ENCODE assay signal across 21 cellular contexts in genomic region chr10:368579-369255, GRCh38.
A peak's percentile ranks its signal among the peaks of the same experiment; 100 is the strongest.
DNase-seq lines count a peak whose midpoint lies in the region; ATAC-seq and TF ChIP-seq lines count a peak whose summit lies in the region.
"Had no signal": no experiment of that assay in that cellular context is flagged by ENCODE, and none has a peak within 500 bp of the region (broad histone marks: within the 10 kb centered on the region; RNA-seq: fewer than 3 reads in every experiment).

No MANE protein-coding gene starts in this region.

- H4K20me1 ChIP-seq in OCI-LY7 (ENCODE audit: insufficient read depth, low read length) = no peaks in the 10 kb centered on the region
- no peaks in the 10 kb centered on the region for H4K20me1 ChIP-seq in hepatocyte (ENCODE audit: insufficient read depth, poor library complexity, severe bottlenecking)

- 98% methylated on average over 18 of the region's 18 CpGs for WGBS in hepatocyte (ENCODE audit: low lambda C conversion rate, missing lambda C conversion rate)

- H3K4me3 ChIP-seq in HEK293 (ENCODE audit: low read depth, low read length) (no peak overlapping the region), OCI-LY7 (ENCODE audit: low read depth, low read length, poor library complexity, severe bottlenecking) (no peak overlapping the region), hepatocyte (no peak overlapping the region)
- H3K4me3 ChIP-seq: heart right ventricle had no signal

- no peaks in the 10 kb centered on the region for H3K79me2 ChIP-seq in OCI-LY7 (ENCODE audit: insufficient read depth, low read depth, low read length)
- no peaks in the 10 kb centered on the region for H3K79me2 ChIP-seq in hepatocyte

- 0 out of 2 replicates have a peak, but pooled peaks cover 2% of the 10 kb centered on the region for H3K4me1 ChIP-seq in HEK293 (ENCODE audit: control insufficient read depth, insufficient read depth, low read length)
- peaks cover 38% of the 10 kb centered on the region for H3K4me1 ChIP-seq in OCI-LY7 (ENCODE audit: insufficient read depth, low read length, poor library complexity, severe bottlenecking)
- peaks cover 46% of the 10 kb centered on the region for H3K4me1 ChIP-seq in hepatocyte (ENCODE audit: insufficient read depth)

- no peaks in the 10 kb centered on the region for H3K9me3 ChIP-seq in HEK293 (ENCODE audit: control insufficient read depth, insufficient read depth, low read depth, low read length)
- no peaks in the 10 kb centered on the region for H3K9me3 ChIP-seq in OCI-LY7 (ENCODE audit: low read length)
- no peaks in the 10 kb centered on the region for H3K9me3 ChIP-seq in hepatocyte (ENCODE audit: low read depth)
- H3K9me3 ChIP-seq: heart right ventricle had no signal

- H2AFZ ChIP-seq in OCI-LY7 (ENCODE audit: low read length) (no peak overlapping the region), hepatocyte (no peak overlapping the region)

- H3K9me2 ChIP-seq in OCI-LY7 (ENCODE audit: insufficient read depth, low read length) (no peaks in the 10 kb centered on the region), hepatocyte (replicated peaks; ENCODE audit: insufficient read depth) (no peaks in the 10 kb centered on the region)

- BruUV-seq in OCI-LY7 (replicated peaks; lab: Mats Ljungman, UMichigan) = no TSS peak

- H3K36me3 ChIP-seq in HEK293 (ENCODE audit: control insufficient read depth in 2 of 2, insufficient read depth in 1 of 2, low read length in 2 of 2) (peaks cover 0 to 49% of the 10 kb centered on the region in 2 experiments; a peak in 1 of 3 replicates), OCI-LY7 (ENCODE audit: insufficient read depth, low read length) (peaks cover 50% of the 10 kb centered on the region), hepatocyte (replicated peaks; ENCODE audit: insufficient read depth, low read depth) (peaks cover 5% of the 10 kb centered on the region)

- CTCF ChIA-PET in HEK293 (lab: Yijun Ruan, JAX) = no interaction called here
- CTCF ChIA-PET in OCI-LY7 (lab: Charles Lee; ENCODE audit: unreplicated experiment) = no interaction called here

- no peak overlapping the region for H3K27ac ChIP-seq in HEK293 (ENCODE audit: extremely low read depth, low read depth, low read length)
- peak overlapping the region; percentile 76 for H3K27ac ChIP-seq in OCI-LY7 (ENCODE audit: low read depth, low read length, poor library complexity, severe bottlenecking)
- peak overlapping the region; percentile 46 for H3K27ac ChIP-seq in hepatocyte
- H3K27ac ChIP-seq: heart right ventricle had no signal

- no peaks in the 10 kb centered on the region for H3K27me3 ChIP-seq in hepatocyte
- H3K27me3 ChIP-seq: heart right ventricle had no signal

- no peak for DNase-seq in OCI-LY7 (ENCODE audit: low spot score)
- no peak for DNase-seq in hepatocyte (ENCODE audit: low spot score)
- DNase-seq in retina = peak; percentile 64
- DNase-seq in NCI-H1930 (lab: John Stamatoyannopoulos, UW) = no peak
- no peak for DNase-seq in DMS53 treated with DMSO at 0.1 percent for 48 hours (lab: John Stamatoyannopoulos, UW; ENCODE audit: unreplicated experiment)
- DNase-seq in stimulated activated CD4-positive, alpha-beta T cell treated with anti-CD3 and anti-CD28 coated beads, Interleukin-2, amount 100 ng/mL, for 24 hours = no peak
- DNase-seq: activated CD4-positive, alpha-beta memory T cell treated with anti-CD3 and anti-CD28 coated beads for 36 hours; activated naive CD8-positive, alpha-beta T cell treated with anti-CD3 and anti-CD28 coated beads, Interleukin-2, amount 10 ng/mL, durations not matched to agents 7 days and 5 days; effector CD4-positive, alpha-beta T cell; heart right ventricle; Karpas-422; mammary epithelial cell; MV-4-11; NCI-H2029 treated with DMSO at 0.1 percent for 48 hours; NCI-H2227 treated with DMSO at 0.1 percent for 48 hours; NCI-H82; occipital lobe; Right ventricle myocardium superior; stimulated activated naive CD4-positive, alpha-beta T cell treated with Interleukin-2 at 50 U/mL for 16 hours had no signal

- no peak for ATAC-seq in GM19324 (IDR thresholded peaks at IDR 0.05; ENCODE audit: low FRiP score, unreplicated experiment)

- intact Hi-C loops in OCI-LY7 (cut with micrococcal nuclease; ENCODE audit: unreplicated experiment) = loop anchor here (5.0 kb wide), 1 partner anchor 159 kb away; no protein-coding TSS in a partner anchor

- POLR2A ChIA-PET in HEK293 (lab: Yijun Ruan, JAX) = no interaction called here
- POLR2A ChIA-PET in OCI-LY7 (lab: Charles Lee) = no interaction called here

- no peak for TF ChIP-seq CTCF in HEK293 (tag by site-specific recombination; IDR thresholded peaks at IDR 0.05)
- no peak for TF ChIP-seq CTCF in OCI-LY7 (conservative IDR thresholded peaks at IDR 0.05; ENCODE audit: low read length)
- no peak for TF ChIP-seq CTCF in hepatocyte (IDR thresholded peaks at IDR 0.05; ENCODE audit: poor library complexity)

- H3K4me2 ChIP-seq in OCI-LY7 (ENCODE audit: low read length) (peak overlapping the region; percentile 53), hepatocyte (no peak overlapping the region)

TF ChIP-seq in HEK293, 187 proteins besides CTCF, POLR2A, EP300 and RAD21:
- TF ChIP-seq ZIC2 (tag by site-specific recombination; IDR thresholded peaks at IDR 0.05) (peak; percentile 97), ZBTB49 (tag by site-specific recombination; IDR thresholded peaks at IDR 0.05; ENCODE audit: low read depth) (no peak)
